Comparison of ENCODE assay signal across 1 cellular context in genomic region chr5:38462972-38463633, GRCh38.
TF ChIP-seq lines count a peak whose summit lies in the region.

No MANE protein-coding gene starts in this region.

TF ChIP-seq in GM23338, 12 proteins besides CTCF, POLR2A, EP300 and RAD21 (continued from another document):
- TF ChIP-seq ETS1 (IDR thresholded peaks at IDR 0.05) = no peak
- no peak for TF ChIP-seq EZH2 (IDR thresholded peaks at IDR 0.05; ENCODE audit: low read depth, unreplicated experiment)
- no peak for TF ChIP-seq NANOG (IDR thresholded peaks at IDR 0.05; ENCODE audit: borderline replicate concordance)
- TF ChIP-seq ZNF462 (CRISPR knock-in tag; IDR thresholded peaks at IDR 0.05) = no peak
- no peak for TF ChIP-seq ZNF331 (CRISPR knock-in tag; IDR thresholded peaks at IDR 0.05; ENCODE audit: low read depth)
TF ChIP-seq in GM23338: peak in this region for 0.
